ENCODE assay signal across 21 cellular contexts in the genomic region with DNA sequence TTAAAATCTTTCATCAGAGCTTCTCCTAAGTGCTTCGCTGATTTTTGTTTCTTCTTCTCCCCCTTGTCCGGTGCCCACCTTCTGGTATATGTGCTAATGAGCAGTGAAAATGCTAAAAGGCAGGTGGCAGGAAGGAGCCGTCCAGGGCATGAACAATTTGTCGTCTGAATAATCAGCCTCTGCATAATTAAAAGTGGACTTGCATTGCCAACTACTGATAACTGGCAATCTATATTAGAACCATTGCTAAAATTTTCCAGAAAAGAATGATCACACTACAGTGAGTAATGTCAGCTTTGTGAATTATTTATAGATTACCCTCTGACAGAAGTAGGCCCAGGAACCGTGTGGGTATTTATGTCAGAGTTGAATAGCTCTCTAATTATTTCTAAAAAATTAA. TPM values are rescaled to one million over a fixed set of nuclear protein-coding genes. Genes with fewer than 3 reads are reported as not detected.
DNase-seq lines count a peak whose midpoint lies in the region; ATAC-seq, FAIRE-seq and TF ChIP-seq lines count a peak whose summit lies in the region.
"Had no signal": no experiment of that assay in that cellular context is flagged by ENCODE, and none has a peak within 500 bp of the region (broad histone marks: within the 10 kb centered on the region; RNA-seq: fewer than 3 reads in every experiment).

No MANE protein-coding gene starts in this region.

- H3K27ac Mint-ChIP-seq in activated B cell treated with CpG ODN at 0.5 μM for 24 hours = peak overlapping the region; percentile 18
- H3K27ac Mint-ChIP-seq: HFFc6 had no signal

- H3K4me3 ChIP-seq in kidney (ENCODE audit: low read length in 2 of 2) = no peak overlapping the region
- no peak overlapping the region for H3K4me3 ChIP-seq in skeletal muscle tissue (ENCODE audit: low read length in 3 of 3)
- H3K4me3 ChIP-seq: BLaER1 treated with 17β-estradiol and CSF1 and Interleukin-3, amounts not matched to agents 10 nM and 100 nM; upper lobe of left lung had no signal

- ATAC-seq in activated B cell treated with CpG ODN at 0.5 μM for 24 hours (ENCODE audit: low read depth) = peak; percentile 18
- no peak for ATAC-seq in HG03196 (IDR thresholded peaks at IDR 0.05; ENCODE audit: unreplicated experiment)
- no peak for ATAC-seq in HG03108 (IDR thresholded peaks at IDR 0.05; ENCODE audit: unreplicated experiment)

- H3K27ac ChIP-seq in kidney (ENCODE audit: low read depth in 2 of 2, low read length in 2 of 2) = no peak overlapping the region
- peak overlapping the region; percentile 66 for H3K27ac ChIP-seq in skeletal muscle tissue (ENCODE audit: low read depth, low read length)
- H3K27ac ChIP-seq: 22Rv1; BLaER1 treated with 17β-estradiol and CSF1 and Interleukin-3, amounts not matched to agents 10 nM and 100 nM; upper lobe of left lung; VCaP had no signal

- intact Hi-C loops in activated B cell treated with CpG ODN at 0.5 μM for 24 hours (cut with micrococcal nuclease) = loop anchor here (5.0 kb wide), 1 partner anchor 77 kb away; no protein-coding TSS in a partner anchor
- intact Hi-C loops in kidney (cut with DNase I) = no loop called here

- CTCF ChIA-PET in activated B cell treated with CpG ODN at 0.5 μM for 24 hours (lab: Charles Lee) = interaction anchor here (0.6 kb wide), 1 partner anchor 193 kb away, joined by 3 read pairs; no protein-coding TSS in a partner anchor

- no peaks in the 10 kb centered on the region for H3K9me3 Mint-ChIP-seq in activated B cell treated with CpG ODN at 0.5 μM for 24 hours
- H3K9me3 Mint-ChIP-seq: HFFc6 had no signal

- peaks cover 27% of the 10 kb centered on the region for H3K36me3 Mint-ChIP-seq in activated B cell treated with CpG ODN at 0.5 μM for 24 hours (ENCODE audit: low read depth)

- no peak for TF ChIP-seq CTCF in activated B cell treated with CpG ODN at 0.5 μM for 24 hours (IDR thresholded peaks at IDR 0.05)
- TF ChIP-seq CTCF in kidney (IDR thresholded peaks at IDR 0.05; ENCODE audit: borderline replicate concordance, extremely low read depth, insufficient read depth) = no peak

- H3K4me1 ChIP-seq in kidney (ENCODE audit: control insufficient read depth in 1 of 2, insufficient read depth in 1 of 2, low read depth in 1 of 2, low read length in 2 of 2) = peaks cover 0 to 4% of the 10 kb centered on the region in 2 donors
- H3K4me1 ChIP-seq in skeletal muscle tissue (ENCODE audit: control insufficient read depth in 3 of 3, insufficient read depth in 3 of 3, low read length in 3 of 3) = peaks cover 29 to 40% (median 37%) of the 10 kb centered on the region in 3 donors

- H3K9ac ChIP-seq in kidney (ENCODE audit: low read length in 2 of 2) (no peak overlapping the region), skeletal muscle tissue (ENCODE audit: low read depth in 1 of 3, low read length in 3 of 3) (peak overlapping the region in 2 of 3 donors; percentile 19 to 45)

- DNase-seq in DMS 273 (lab: John Stamatoyannopoulos, UW; ENCODE audit: unreplicated experiment) = peak; percentile 49
- no peak for DNase-seq in DMS 273 treated with DMSO at 0.1 percent for 48 hours (lab: John Stamatoyannopoulos, UW)
- DNase-seq in activated B cell treated with CpG ODN at 0.5 μM for 24 hours = no peak
- DNase-seq in kidney = peak; percentile 2
- no peak for DNase-seq in superior temporal gyrus (ENCODE audit: extremely low spot score)
- DNase-seq: activated CD4-positive, alpha-beta T cell treated with anti-CD3 and anti-CD28 coated beads, Interleukin-2, amount 50 U/mL, for 48 hours; activated gamma-delta T cell; Calu3; foreskin fibroblast; HFFc6; NCI-H526; SIG-M5; upper lobe of left lung had no signal

- H3K9me3 ChIP-seq in kidney (ENCODE audit: control insufficient read depth in 1 of 2, low read length in 2 of 2) = no peaks in the 10 kb centered on the region
- no peaks in the 10 kb centered on the region for H3K9me3 ChIP-seq in skeletal muscle tissue (ENCODE audit: control insufficient read depth in 3 of 3, low read length in 3 of 3)
- H3K9me3 ChIP-seq: BLaER1 treated with 17β-estradiol and CSF1 and Interleukin-3, amounts not matched to agents 10 nM and 100 nM; upper lobe of left lung had no signal

- H3K27me3 ChIP-seq in skeletal muscle tissue (ENCODE audit: control insufficient read depth in 3 of 3, insufficient read depth in 3 of 3, low read length in 3 of 3) = no peaks in the 10 kb centered on the region
- H3K27me3 ChIP-seq: BLaER1 treated with 17β-estradiol and CSF1 and Interleukin-3, amounts not matched to agents 10 nM and 100 nM; upper lobe of left lung had no signal

- H3K27me3 Mint-ChIP-seq in activated B cell treated with CpG ODN at 0.5 μM for 24 hours = no peaks in the 10 kb centered on the region

- peaks cover 2% of the 10 kb centered on the region for H3K4me1 Mint-ChIP-seq in activated B cell treated with CpG ODN at 0.5 μM for 24 hours

- POLR2A ChIA-PET in activated B cell treated with CpG ODN at 0.5 μM for 24 hours (lab: Charles Lee) = interaction anchor here (0.7 kb wide), 2 partner anchors 40 to 1214 kb away, joined by 3 to 5 read pairs; no protein-coding TSS in a partner anchor

- no peak overlapping the region for H3K4me3 Mint-ChIP-seq in activated B cell treated with CpG ODN at 0.5 μM for 24 hours
- H3K4me3 Mint-ChIP-seq: HFFc6 had no signal

- H3K36me3 ChIP-seq in kidney (ENCODE audit: control insufficient read depth in 1 of 2, insufficient read depth in 2 of 2, low read length in 2 of 2) (peaks cover 0 to 12% of the 10 kb centered on the region in 2 donors), skeletal muscle tissue (ENCODE audit: control insufficient read depth in 3 of 3, insufficient read depth in 3 of 3, low read length in 3 of 3) (peaks cover 0 to 3% (median 0%) of the 10 kb centered on the region in 3 donors)

- no peak for FAIRE-seq in kidney (lab: Jason Lieb, UNC)

RNA-seq across cellular contexts. Expression of gene SERPINF1, which starts 28.1 kb away (rescaled TPM):
- total RNA-seq in activated B cell treated with CpG ODN at 0.5 μM for 24 hours (8.7 and 14.8 TPM in 2 replicates), kidney (121 TPM), skeletal muscle tissue (328 TPM)
- 36.2 TPM for polyA plus RNA-seq in kidney (ENCODE audit: insufficient read depth, low read depth, low replicate concordance)
- total RNA-seq: Calu3; T-helper 1 cell treated with Interleukin-12 subunit alpha and Interleukin-12 subunit beta and Interleukin-4 antibody, amounts not matched to agents 30 ng/mL and 1 ng/mL, for 36 hours had no signal

RNA-seq across cellular contexts. Expression of gene SMYD4, which starts 39.8 kb away (rescaled TPM):
- total RNA-seq in activated B cell treated with CpG ODN at 0.5 μM for 24 hours = 19.9 and 21.8 TPM in 2 replicates
- total RNA-seq in kidney = 12.2 TPM
- polyA plus RNA-seq in kidney (ENCODE audit: insufficient read depth, low read depth, low replicate concordance) = 3.4 TPM
- total RNA-seq in skeletal muscle tissue = 8.4 TPM

RNA-seq across cellular contexts. Expression of gene RPA1, which starts 39.9 kb away (rescaled TPM):
- total RNA-seq in activated B cell treated with CpG ODN at 0.5 μM for 24 hours (99.8 and 109 TPM in 2 replicates), kidney (89.0 TPM), skeletal muscle tissue (26.1 TPM)
- 26.1 TPM for polyA plus RNA-seq in kidney (ENCODE audit: insufficient read depth, low read depth, low replicate concordance)

RNA-seq across cellular contexts. Expression of gene SERPINF2, which starts 47.3 kb away (rescaled TPM):
- total RNA-seq in activated B cell treated with CpG ODN at 0.5 μM for 24 hours (0.82 and 1.3 TPM in 2 replicates), kidney (30.6 TPM), skeletal muscle tissue (not detected)
- 209 TPM for polyA plus RNA-seq in kidney (ENCODE audit: insufficient read depth, low read depth, low replicate concordance)
- total RNA-seq: HFFc6 had no signal
- polyA plus RNA-seq: neural cell had no signal

Comparison
In these comparisons a context has a peak if more than half of its experiments do, and no peak if none do; other contexts are left out.
1. DNase-seq: peak in DMS 273 (single experiment) and kidney (single experiment); none in DMS 273 treated with DMSO at 0.1 percent for 48 hours (single experiment), activated B cell treated with CpG ODN at 0.5 μM for 24 hours (single experiment) and superior temporal gyrus (single experiment).
2. H3K9ac ChIP-seq: peak in skeletal muscle tissue (2 of 3); none in kidney (0 of 2).